1 cellular context compared by ENCODE assay signal in genomic region chr9:124298646-124299235, GRCh38.
A peak's percentile ranks its signal among the peaks of the same experiment; 100 is the strongest.
TF ChIP-seq lines count a peak whose summit lies in the region.

No MANE protein-coding gene starts in this region.

TF ChIP-seq in HepG2, 621 proteins besides CTCF, POLR2A, EP300 and RAD21 (continued from another document):
- TF ChIP-seq ZNF687 (CRISPR knock-in tag; IDR thresholded peaks at IDR 0.05) (peak; percentile 75), POGZ (CRISPR knock-in tag; IDR thresholded peaks at IDR 0.05) (peak; percentile 48; the same call in 1 of the 2 replicates), ZBTB38 (CRISPR knock-in tag; IDR thresholded peaks at IDR 0.05) (peak; percentile 93), HNF4A (CRISPR knock-in tag; IDR thresholded peaks at IDR 0.05) (peak; percentile 42; the same call in 1 of the 2 replicates), ZBTB7B (CRISPR knock-in tag; IDR thresholded peaks at IDR 0.05) (0 out of 2 replicates have a peak, but pooled peaks have one; percentile 6), ZNF280D (CRISPR knock-in tag; IDR thresholded peaks at IDR 0.05) (0 out of 2 replicates have a peak, but pooled peaks have one; percentile 23), MXD4 (CRISPR knock-in tag; IDR thresholded peaks at IDR 0.05) (peak; percentile 64; the same call in 1 of the 2 replicates), ZNF570 (CRISPR knock-in tag; IDR thresholded peaks at IDR 0.05; ENCODE audit: borderline replicate concordance) (no peak), ARID5B (CRISPR knock-in tag; IDR thresholded peaks at IDR 0.05) (0 out of 2 replicates have a peak, but pooled peaks have one; percentile 15), ZNF292 (CRISPR knock-in tag; IDR thresholded peaks at IDR 0.05; ENCODE audit: borderline replicate concordance, low read depth) (0 out of 2 replicates have a peak, but pooled peaks have one; percentile 40), MED1 (CRISPR knock-in tag; IDR thresholded peaks at IDR 0.05) (peak; percentile 44), HMGA1 (CRISPR knock-in tag; conservative IDR thresholded peaks at IDR 0.05) (no peak)
